ENCODE assay signal across 8 cellular contexts in the genomic region with DNA sequence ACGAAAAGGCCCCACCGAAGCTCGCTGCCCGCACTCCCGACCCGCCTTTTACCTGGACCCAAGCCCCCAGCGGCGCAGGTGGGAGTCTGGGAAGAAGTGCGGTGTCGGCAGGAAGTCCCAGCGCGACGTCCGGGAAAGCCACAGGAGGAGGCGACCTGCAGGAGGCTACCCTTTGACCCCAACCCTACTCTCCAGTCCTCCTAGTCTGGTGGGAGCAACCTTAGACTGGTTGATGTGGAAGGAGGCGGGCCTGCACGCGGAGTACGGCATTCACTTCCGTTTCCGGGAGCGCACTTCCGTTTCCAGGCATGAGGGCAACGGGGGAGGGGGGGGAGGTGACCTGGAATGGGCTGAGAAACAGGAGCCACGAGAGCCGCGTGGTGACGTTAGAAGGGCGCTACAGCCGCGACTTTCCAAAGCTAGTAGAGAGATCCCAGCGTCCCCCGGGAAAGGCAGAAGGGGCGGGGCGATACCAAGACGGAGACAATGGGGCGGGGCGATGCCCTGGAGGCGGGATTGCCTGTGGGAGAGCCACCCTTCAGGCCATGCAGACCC. TPM values are rescaled to one million over a fixed set of nuclear protein-coding genes. Genes with fewer than 3 reads are reported as not detected.
A peak's percentile ranks its signal among the peaks of the same experiment; 100 is the strongest.
DNase-seq lines count a peak whose midpoint lies in the region; TF ChIP-seq lines count a peak whose summit lies in the region.

No MANE protein-coding gene starts in this region.

- H3K27ac Mint-ChIP-seq in neural progenitor cell, result no peak overlapping the region

- H3K4me2 ChIP-seq in neural progenitor cell, result no peak overlapping the region

- H3K9me3 ChIP-seq in iPS-15b (ENCODE audit: control insufficient read depth, insufficient read depth, low read length), result peaks cover 13% of the 10 kb centered on the region
- H3K9me3 ChIP-seq in neural progenitor cell (ENCODE audit: low read depth), result no peaks in the 10 kb centered on the region

- no peaks in the 10 kb centered on the region for H3K4me1 Mint-ChIP-seq in neural progenitor cell

- no peaks in the 10 kb centered on the region for H4K20me1 ChIP-seq in neural progenitor cell (ENCODE audit: low read depth)

- H3K4me1 ChIP-seq in iPS-15b (ENCODE audit: control insufficient read depth, insufficient read depth, low read length) (no peaks in the 10 kb centered on the region), neural progenitor cell (no peaks in the 10 kb centered on the region)

- H3K9ac ChIP-seq in iPS-15b (ENCODE audit: low read depth, low read length) (no peak overlapping the region), neural progenitor cell (no peak overlapping the region)

- DNase-seq in GM19238 (ENCODE audit: insufficient read length, low spot score), result peak; percentile 16
- DNase-seq in SK-MEL-5 (ENCODE audit: low read depth, low spot score), result peak; percentile 65
- DNase-seq in amniotic epithelial cell (ENCODE audit: low read depth), result peak; percentile 89
- DNase-seq in stimulated activated CD4-positive, alpha-beta T cell treated with anti-CD3 and anti-CD28 coated beads, Interleukin-15, amount 100 ng/mL, for 48 hours (ENCODE audit: low read depth in 2 of 2), result peak; percentile 15 to 42
- no peak for DNase-seq in neural progenitor cell (ENCODE audit: low spot score)
- no peak for DNase-seq in islet precursor cell
- no peak for DNase-seq in NCI-H1436 treated with DMSO at 0.1 percent for 48 hours (lab: John Stamatoyannopoulos, UW)

- peaks cover 11% of the 10 kb centered on the region for H3K36me3 Mint-ChIP-seq in neural progenitor cell

- in situ Hi-C loops in SK-MEL-5 (cut with HindIII; ENCODE audit: low pct_unique_long_range_greater_than_20kb, low sequenced_read_pairs), result no loop called here

- peaks cover 35% of the 10 kb centered on the region for H3K9me3 Mint-ChIP-seq in neural progenitor cell

- H3K27me3 Mint-ChIP-seq in neural progenitor cell (ENCODE audit: insufficient read depth, low read depth), result no peaks in the 10 kb centered on the region

- H3K4me3 ChIP-seq in iPS-15b (ENCODE audit: low read depth, low read length), result peak overlapping the region; percentile 22
- H3K4me3 ChIP-seq in neural progenitor cell, result no peak overlapping the region

- no peak for TF ChIP-seq CTCF in neural progenitor cell (IDR thresholded peaks at IDR 0.05)

- H2AFZ ChIP-seq in neural progenitor cell (replicated peaks), result no peak overlapping the region

- H3K27me3 ChIP-seq in iPS-15b (ENCODE audit: control insufficient read depth, insufficient read depth, low read length) (no peaks in the 10 kb centered on the region), neural progenitor cell (no peaks in the 10 kb centered on the region)

- H3K4me3 Mint-ChIP-seq in neural progenitor cell, result no peak overlapping the region

- H3K79me2 ChIP-seq in neural progenitor cell (ENCODE audit: low read depth), result no peaks in the 10 kb centered on the region

- H3K36me3 ChIP-seq in iPS-15b (ENCODE audit: control insufficient read depth, insufficient read depth, low read length) (no peaks in the 10 kb centered on the region), neural progenitor cell (peaks cover under 1% of the 10 kb centered on the region)

- H3F3A ChIP-seq in neural progenitor cell (ENCODE audit: low read depth), result no peaks in the 10 kb centered on the region

- no peak overlapping the region for H3K27ac ChIP-seq in neural progenitor cell

RNA-seq across cellular contexts. Expression of gene ZNF266, which starts 28.5 kb away (rescaled TPM):
- total RNA-seq in SK-MEL-5 (2014; rRNA removed; shearing (Covaris generic)), result 10.4 and 11.3 TPM in 2 replicates
- polyA plus RNA-seq in SK-MEL-5 (2015; cell fraction: cytosol; rRNA removed), result 6.0 and 6.1 TPM in 2 replicates
- polyA plus RNA-seq in SK-MEL-5 (2015; cell fraction: nucleus; rRNA removed), result 160 and 177 TPM in 2 replicates
- total RNA-seq in neural progenitor cell (ENCODE audit: low replicate concordance), result 35.1 and 46.2 TPM in 2 replicates

RNA-seq across cellular contexts. Expression of gene ZNF177, which starts 44.1 kb away (rescaled TPM):
- total RNA-seq in SK-MEL-5 (2014; rRNA removed; shearing (Covaris generic)), result 1.2 and 2.5 TPM in 2 replicates
- 0.32 and 0.60 TPM in 2 replicates for polyA plus RNA-seq in SK-MEL-5 (2015; cell fraction: cytosol; rRNA removed)
- polyA plus RNA-seq in SK-MEL-5 (2015; cell fraction: nucleus; rRNA removed), result 1.3 and 3.2 TPM in 2 replicates
- 15.7 and 20.9 TPM in 2 replicates for total RNA-seq in neural progenitor cell (ENCODE audit: low replicate concordance)

Comparison
In these comparisons a context has a peak if more than half of its experiments do, and no peak if none do; other contexts are left out.
1. DNase-seq: peak in GM19238 (single experiment), SK-MEL-5 (single experiment), amniotic epithelial cell (single experiment) and stimulated activated CD4-positive, alpha-beta T cell treated with anti-CD3 and anti-CD28 coated beads, Interleukin-15, amount 100 ng/mL, for 48 hours (2 of 2); none in neural progenitor cell (single experiment), islet precursor cell (single experiment) and NCI-H1436 treated with DMSO at 0.1 percent for 48 hours (single experiment).